ENCODE assay signal across 1 cellular context in genomic region chr10:84543077-84543476, GRCh38.
TF ChIP-seq lines count a peak whose summit lies in the region.

No MANE protein-coding gene starts in this region.

TF ChIP-seq in HEK293, 187 proteins besides CTCF, POLR2A, EP300 and RAD21 (continued from another document):
- TF ChIP-seq, protein P1, sequence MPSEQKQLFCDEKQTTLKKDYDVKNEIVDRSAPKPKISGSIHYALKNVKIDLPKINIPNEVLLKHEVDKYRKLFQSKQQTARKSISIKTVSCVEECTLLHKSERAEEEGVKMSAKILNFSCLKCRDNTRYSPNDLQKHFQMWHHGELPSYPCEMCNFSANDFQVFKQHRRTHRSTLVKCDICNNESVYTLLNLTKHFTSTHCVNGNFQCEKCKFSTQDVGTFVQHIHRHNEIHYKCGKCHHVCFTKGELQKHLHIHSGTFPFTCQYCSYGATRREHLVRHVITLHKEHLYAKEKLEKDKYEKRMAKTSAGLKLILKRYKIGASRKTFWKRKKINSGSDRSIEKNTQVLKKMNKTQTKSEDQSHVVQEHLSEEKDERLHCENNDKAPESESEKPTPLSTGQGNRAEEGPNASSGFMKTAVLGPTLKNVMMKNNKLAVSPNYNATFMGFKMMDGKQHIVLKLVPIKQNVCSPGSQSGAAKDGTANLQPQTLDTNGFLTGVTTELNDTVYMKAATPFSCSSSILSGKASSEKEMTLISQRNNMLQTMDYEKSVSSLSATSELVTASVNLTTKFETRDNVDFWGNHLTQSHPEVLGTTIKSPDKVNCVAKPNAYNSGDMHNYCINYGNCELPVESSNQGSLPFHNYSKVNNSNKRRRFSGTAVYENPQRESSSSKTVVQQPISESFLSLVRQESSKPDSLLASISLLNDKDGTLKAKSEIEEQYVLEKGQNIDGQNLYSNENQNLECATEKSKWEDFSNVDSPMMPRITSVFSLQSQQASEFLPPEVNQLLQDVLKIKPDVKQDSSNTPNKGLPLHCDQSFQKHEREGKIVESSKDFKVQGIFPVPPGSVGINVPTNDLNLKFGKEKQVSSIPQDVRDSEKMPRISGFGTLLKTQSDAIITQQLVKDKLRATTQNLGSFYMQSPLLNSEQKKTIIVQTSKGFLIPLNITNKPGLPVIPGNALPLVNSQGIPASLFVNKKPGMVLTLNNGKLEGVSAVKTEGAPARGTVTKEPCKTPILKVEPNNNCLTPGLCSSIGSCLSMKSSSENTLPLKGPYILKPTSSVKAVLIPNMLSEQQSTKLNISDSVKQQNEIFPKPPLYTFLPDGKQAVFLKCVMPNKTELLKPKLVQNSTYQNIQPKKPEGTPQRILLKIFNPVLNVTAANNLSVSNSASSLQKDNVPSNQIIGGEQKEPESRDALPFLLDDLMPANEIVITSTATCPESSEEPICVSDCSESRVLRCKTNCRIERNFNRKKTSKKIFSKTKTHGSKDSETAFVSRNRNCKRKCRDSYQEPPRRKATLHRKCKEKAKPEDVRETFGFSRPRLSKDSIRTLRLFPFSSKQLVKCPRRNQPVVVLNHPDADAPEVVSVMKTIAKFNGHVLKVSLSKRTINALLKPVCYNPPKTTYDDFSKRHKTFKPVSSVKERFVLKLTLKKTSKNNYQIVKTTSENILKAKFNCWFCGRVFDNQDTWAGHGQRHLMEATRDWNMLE (tag by site-specific recombination; conservative IDR thresholded peaks at IDR 0.05; ENCODE audit: low read depth) = peak; percentile 36; the same call in 1 of the 2 replicates
- no peak for TF ChIP-seq RBAK (tag by site-specific recombination; IDR thresholded peaks at IDR 0.05)
TF ChIP-seq in HEK293: peak in this region for 1.
